1 cellular context compared by ENCODE assay signal in genomic region chr19:18794692-18795091, GRCh38.
TF ChIP-seq lines count a peak whose summit lies in the region.

No MANE protein-coding gene starts in this region.

TF ChIP-seq in K562, 482 proteins besides CTCF, POLR2A, EP300 and RAD21 (continued from another document):
- no peak for TF ChIP-seq RERE (CRISPR knock-in tag; IDR thresholded peaks at IDR 0.05; ENCODE audit: borderline replicate concordance)
- TF ChIP-seq ZFP36 (IDR thresholded peaks at IDR 0.05; ENCODE audit: low read depth, low read length, partially characterized antibody) = peak; percentile 56
- TF ChIP-seq, protein P1, sequence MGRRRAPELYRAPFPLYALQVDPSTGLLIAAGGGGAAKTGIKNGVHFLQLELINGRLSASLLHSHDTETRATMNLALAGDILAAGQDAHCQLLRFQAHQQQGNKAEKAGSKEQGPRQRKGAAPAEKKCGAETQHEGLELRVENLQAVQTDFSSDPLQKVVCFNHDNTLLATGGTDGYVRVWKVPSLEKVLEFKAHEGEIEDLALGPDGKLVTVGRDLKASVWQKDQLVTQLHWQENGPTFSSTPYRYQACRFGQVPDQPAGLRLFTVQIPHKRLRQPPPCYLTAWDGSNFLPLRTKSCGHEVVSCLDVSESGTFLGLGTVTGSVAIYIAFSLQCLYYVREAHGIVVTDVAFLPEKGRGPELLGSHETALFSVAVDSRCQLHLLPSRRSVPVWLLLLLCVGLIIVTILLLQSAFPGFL (CRISPR knock-in tag; IDR thresholded peaks at IDR 0.05) = 0 out of 2 replicates have a peak, but pooled peaks have one; percentile 38
- TF ChIP-seq, protein P2, sequence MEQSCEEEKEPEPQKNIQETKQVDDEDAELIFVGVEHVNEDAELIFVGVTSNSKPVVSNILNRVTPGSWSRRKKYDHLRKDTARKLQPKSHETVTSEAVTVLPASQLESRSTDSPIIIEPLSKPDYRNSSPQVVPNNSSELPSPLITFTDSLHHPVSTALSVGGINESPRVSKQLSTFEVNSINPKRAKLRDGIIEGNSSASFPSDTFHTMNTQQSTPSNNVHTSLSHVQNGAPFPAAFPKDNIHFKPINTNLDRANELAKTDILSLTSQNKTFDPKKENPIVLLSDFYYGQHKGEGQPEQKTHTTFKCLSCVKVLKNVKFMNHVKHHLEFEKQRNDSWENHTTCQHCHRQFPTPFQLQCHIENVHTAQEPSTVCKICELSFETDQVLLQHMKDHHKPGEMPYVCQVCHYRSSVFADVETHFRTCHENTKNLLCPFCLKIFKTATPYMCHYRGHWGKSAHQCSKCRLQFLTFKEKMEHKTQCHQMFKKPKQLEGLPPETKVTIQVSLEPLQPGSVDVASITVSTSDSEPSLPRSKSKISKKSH (CRISPR knock-in tag; IDR thresholded peaks at IDR 0.05) = no peak
- TF ChIP-seq RBM25 (IDR thresholded peaks at IDR 0.05; ENCODE audit: low read depth, low read length, severe bottlenecking) = peak; percentile 79
- TF ChIP-seq HOXB6 (CRISPR knock-in tag; IDR thresholded peaks at IDR 0.05; ENCODE audit: borderline replicate concordance) = no peak
- TF ChIP-seq ADNP (tag; IDR thresholded peaks at IDR 0.05) = peak; percentile 78
- TF ChIP-seq BCOR (IDR thresholded peaks at IDR 0.05) = peak; percentile 78
- TF ChIP-seq, protein P3, sequence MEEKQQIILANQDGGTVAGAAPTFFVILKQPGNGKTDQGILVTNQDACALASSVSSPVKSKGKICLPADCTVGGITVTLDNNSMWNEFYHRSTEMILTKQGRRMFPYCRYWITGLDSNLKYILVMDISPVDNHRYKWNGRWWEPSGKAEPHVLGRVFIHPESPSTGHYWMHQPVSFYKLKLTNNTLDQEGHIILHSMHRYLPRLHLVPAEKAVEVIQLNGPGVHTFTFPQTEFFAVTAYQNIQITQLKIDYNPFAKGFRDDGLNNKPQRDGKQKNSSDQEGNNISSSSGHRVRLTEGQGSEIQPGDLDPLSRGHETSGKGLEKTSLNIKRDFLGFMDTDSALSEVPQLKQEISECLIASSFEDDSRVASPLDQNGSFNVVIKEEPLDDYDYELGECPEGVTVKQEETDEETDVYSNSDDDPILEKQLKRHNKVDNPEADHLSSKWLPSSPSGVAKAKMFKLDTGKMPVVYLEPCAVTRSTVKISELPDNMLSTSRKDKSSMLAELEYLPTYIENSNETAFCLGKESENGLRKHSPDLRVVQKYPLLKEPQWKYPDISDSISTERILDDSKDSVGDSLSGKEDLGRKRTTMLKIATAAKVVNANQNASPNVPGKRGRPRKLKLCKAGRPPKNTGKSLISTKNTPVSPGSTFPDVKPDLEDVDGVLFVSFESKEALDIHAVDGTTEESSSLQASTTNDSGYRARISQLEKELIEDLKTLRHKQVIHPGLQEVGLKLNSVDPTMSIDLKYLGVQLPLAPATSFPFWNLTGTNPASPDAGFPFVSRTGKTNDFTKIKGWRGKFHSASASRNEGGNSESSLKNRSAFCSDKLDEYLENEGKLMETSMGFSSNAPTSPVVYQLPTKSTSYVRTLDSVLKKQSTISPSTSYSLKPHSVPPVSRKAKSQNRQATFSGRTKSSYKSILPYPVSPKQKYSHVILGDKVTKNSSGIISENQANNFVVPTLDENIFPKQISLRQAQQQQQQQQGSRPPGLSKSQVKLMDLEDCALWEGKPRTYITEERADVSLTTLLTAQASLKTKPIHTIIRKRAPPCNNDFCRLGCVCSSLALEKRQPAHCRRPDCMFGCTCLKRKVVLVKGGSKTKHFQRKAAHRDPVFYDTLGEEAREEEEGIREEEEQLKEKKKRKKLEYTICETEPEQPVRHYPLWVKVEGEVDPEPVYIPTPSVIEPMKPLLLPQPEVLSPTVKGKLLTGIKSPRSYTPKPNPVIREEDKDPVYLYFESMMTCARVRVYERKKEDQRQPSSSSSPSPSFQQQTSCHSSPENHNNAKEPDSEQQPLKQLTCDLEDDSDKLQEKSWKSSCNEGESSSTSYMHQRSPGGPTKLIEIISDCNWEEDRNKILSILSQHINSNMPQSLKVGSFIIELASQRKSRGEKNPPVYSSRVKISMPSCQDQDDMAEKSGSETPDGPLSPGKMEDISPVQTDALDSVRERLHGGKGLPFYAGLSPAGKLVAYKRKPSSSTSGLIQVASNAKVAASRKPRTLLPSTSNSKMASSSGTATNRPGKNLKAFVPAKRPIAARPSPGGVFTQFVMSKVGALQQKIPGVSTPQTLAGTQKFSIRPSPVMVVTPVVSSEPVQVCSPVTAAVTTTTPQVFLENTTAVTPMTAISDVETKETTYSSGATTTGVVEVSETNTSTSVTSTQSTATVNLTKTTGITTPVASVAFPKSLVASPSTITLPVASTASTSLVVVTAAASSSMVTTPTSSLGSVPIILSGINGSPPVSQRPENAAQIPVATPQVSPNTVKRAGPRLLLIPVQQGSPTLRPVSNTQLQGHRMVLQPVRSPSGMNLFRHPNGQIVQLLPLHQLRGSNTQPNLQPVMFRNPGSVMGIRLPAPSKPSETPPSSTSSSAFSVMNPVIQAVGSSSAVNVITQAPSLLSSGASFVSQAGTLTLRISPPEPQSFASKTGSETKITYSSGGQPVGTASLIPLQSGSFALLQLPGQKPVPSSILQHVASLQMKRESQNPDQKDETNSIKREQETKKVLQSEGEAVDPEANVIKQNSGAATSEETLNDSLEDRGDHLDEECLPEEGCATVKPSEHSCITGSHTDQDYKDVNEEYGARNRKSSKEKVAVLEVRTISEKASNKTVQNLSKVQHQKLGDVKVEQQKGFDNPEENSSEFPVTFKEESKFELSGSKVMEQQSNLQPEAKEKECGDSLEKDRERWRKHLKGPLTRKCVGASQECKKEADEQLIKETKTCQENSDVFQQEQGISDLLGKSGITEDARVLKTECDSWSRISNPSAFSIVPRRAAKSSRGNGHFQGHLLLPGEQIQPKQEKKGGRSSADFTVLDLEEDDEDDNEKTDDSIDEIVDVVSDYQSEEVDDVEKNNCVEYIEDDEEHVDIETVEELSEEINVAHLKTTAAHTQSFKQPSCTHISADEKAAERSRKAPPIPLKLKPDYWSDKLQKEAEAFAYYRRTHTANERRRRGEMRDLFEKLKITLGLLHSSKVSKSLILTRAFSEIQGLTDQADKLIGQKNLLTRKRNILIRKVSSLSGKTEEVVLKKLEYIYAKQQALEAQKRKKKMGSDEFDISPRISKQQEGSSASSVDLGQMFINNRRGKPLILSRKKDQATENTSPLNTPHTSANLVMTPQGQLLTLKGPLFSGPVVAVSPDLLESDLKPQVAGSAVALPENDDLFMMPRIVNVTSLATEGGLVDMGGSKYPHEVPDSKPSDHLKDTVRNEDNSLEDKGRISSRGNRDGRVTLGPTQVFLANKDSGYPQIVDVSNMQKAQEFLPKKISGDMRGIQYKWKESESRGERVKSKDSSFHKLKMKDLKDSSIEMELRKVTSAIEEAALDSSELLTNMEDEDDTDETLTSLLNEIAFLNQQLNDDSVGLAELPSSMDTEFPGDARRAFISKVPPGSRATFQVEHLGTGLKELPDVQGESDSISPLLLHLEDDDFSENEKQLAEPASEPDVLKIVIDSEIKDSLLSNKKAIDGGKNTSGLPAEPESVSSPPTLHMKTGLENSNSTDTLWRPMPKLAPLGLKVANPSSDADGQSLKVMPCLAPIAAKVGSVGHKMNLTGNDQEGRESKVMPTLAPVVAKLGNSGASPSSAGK (IDR thresholded peaks at IDR 0.05) = no peak
- TF ChIP-seq ZNF644 (tag; IDR thresholded peaks at IDR 0.05; ENCODE audit: low read depth) = no peak
- TF ChIP-seq MITF (IDR thresholded peaks at IDR 0.05) = no peak
- TF ChIP-seq ELF2 (CRISPR knock-in tag; IDR thresholded peaks at IDR 0.05) = no peak
- TF ChIP-seq MLX (CRISPR knock-in tag; conservative IDR thresholded peaks at IDR 0.05) = no peak
- no peak for TF ChIP-seq PPARD (CRISPR knock-in tag; IDR thresholded peaks at IDR 0.05)
- no peak for TF ChIP-seq ELK1 (CRISPR knock-in tag; IDR thresholded peaks at IDR 0.05)
- peak in 1 of 2 experiments; percentile 40; a peak in 1 of 4 replicates for TF ChIP-seq KDM1A (IDR thresholded peaks at IDR 0.05)
